Comparison of ENCODE assay signal across 1 cellular context in the genomic region with DNA sequence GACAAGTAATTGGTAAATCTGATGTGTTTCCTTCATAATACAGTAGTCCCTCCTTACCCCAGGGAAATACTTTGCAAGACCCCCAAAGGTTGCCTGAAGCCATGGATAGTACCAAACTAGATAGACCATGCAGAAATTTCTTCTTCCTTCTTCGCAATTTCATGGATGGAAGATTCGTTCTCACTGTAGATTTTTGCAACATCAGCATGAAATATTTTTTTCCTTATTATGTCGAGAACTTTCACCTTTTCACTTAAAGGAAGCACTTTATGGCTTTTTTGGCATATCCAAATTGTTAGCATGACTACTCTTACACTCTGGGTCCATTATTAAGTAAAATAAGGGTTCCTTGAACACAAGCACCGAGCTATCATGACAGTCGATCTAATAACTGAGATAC.
TF ChIP-seq lines count a peak whose summit lies in the region.

No MANE protein-coding gene starts in this region.

TF ChIP-seq in HepG2, 621 proteins besides CTCF, POLR2A, EP300 and RAD21 (continued from another document):
- TF ChIP-seq, protein P1, sequence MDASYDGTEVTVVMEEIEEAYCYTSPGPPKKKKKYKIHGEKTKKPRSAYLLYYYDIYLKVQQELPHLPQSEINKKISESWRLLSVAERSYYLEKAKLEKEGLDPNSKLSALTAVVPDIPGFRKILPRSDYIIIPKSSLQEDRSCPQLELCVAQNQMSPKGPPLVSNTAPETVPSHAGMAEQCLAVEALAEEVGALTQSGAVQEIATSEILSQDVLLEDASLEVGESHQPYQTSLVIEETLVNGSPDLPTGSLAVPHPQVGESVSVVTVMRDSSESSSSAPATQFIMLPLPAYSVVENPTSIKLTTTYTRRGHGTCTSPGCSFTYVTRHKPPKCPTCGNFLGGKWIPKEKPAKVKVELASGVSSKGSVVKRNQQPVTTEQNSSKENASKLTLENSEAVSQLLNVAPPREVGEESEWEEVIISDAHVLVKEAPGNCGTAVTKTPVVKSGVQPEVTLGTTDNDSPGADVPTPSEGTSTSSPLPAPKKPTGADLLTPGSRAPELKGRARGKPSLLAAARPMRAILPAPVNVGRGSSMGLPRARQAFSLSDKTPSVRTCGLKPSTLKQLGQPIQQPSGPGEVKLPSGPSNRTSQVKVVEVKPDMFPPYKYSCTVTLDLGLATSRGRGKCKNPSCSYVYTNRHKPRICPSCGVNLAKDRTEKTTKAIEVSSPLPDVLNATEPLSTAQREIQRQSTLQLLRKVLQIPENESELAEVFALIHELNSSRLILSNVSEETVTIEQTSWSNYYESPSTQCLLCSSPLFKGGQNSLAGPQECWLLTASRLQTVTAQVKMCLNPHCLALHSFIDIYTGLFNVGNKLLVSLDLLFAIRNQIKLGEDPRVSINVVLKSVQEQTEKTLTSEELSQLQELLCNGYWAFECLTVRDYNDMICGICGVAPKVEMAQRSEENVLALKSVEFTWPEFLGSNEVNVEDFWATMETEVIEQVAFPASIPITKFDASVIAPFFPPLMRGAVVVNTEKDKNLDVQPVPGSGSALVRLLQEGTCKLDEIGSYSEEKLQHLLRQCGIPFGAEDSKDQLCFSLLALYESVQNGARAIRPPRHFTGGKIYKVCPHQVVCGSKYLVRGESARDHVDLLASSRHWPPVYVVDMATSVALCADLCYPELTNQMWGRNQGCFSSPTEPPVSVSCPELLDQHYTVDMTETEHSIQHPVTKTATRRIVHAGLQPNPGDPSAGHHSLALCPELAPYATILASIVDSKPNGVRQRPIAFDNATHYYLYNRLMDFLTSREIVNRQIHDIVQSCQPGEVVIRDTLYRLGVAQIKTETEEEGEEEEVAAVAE (CRISPR knock-in tag; IDR thresholded peaks at IDR 0.05; ENCODE audit: borderline replicate concordance) = no peak
TF ChIP-seq in HepG2: peak in this region for 2.
